In the genomic region with DNA sequence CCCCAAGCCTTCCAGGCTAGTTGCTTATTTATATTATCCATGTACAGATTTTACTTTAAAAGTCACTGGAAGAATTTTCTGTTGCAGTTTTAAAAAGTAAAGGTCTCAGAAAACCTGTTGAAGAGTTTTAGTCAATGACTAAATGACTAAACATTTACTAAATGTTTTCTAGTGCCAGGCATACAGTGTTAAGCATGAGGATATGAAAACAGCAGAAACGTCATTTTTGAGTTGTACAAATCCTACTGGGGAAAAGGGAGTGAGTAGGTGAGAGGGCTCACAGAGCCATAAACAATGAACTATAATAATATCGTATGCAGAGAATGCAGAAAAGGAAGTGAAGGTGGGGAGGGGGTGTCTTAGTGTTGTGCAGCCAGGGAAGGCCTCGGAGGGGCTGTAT, we compare ENCODE assay signal across 18 cellular contexts.
A peak's percentile ranks its signal among the peaks of the same experiment; 100 is the strongest.
DNase-seq lines count a peak whose midpoint lies in the region; ATAC-seq, FAIRE-seq and TF ChIP-seq lines count a peak whose summit lies in the region.
"Had no signal": no experiment of that assay in that cellular context is flagged by ENCODE, and none has a peak within 500 bp of the region (broad histone marks: within the 10 kb centered on the region; RNA-seq: fewer than 3 reads in every experiment).

No MANE protein-coding gene starts in this region.

- TF ChIP-seq POLR2A in Peyer's patch (IDR thresholded peaks at IDR 0.05), result no peak

- H3K36me3 ChIP-seq in kidney (ENCODE audit: control insufficient read depth in 1 of 2, insufficient read depth in 2 of 2, low read length in 2 of 2), result no peaks in the 10 kb centered on the region
- no peaks in the 10 kb centered on the region for H3K36me3 ChIP-seq in osteoblast (ENCODE audit: insufficient read depth, low read length)
- H3K36me3 ChIP-seq in Peyer's patch, result no peaks in the 10 kb centered on the region
- H3K36me3 ChIP-seq: SJCRH30 had no signal

- H3K4me1 ChIP-seq in kidney (ENCODE audit: control insufficient read depth in 1 of 2, insufficient read depth in 1 of 2, low read depth in 1 of 2, low read length in 2 of 2) (peaks cover 7 to 14% of the 10 kb centered on the region in 2 donors), osteoblast (ENCODE audit: insufficient read depth, low read length) (peaks cover 25% of the 10 kb centered on the region), Peyer's patch (no peaks in the 10 kb centered on the region)
- H3K4me1 ChIP-seq: SJCRH30 had no signal

- H3K27ac Mint-ChIP-seq in activated CD8-positive, alpha-beta memory T cell treated with anti-CD3 and anti-CD28 coated beads, Interleukin-2, amount 10 ng/mL, durations not matched to agents 7 days and 5 days, result peak overlapping the region; percentile 38

- CTCF ChIA-PET in activated CD8-positive, alpha-beta memory T cell treated with anti-CD3 and anti-CD28 coated beads, Interleukin-2, amount 10 ng/mL, durations not matched to agents 7 days and 5 days (lab: Charles Lee), result no interaction called here

- DNase-seq in activated CD8-positive, alpha-beta memory T cell treated with anti-CD3 and anti-CD28 coated beads, Interleukin-2, amount 10 ng/mL, durations not matched to agents 7 days and 5 days, result no peak
- DNase-seq in activated CD8-positive, alpha-beta memory T cell treated with anti-CD3 and anti-CD28 coated beads for 24 hours, result no peak
- DNase-seq in kidney (no peak), osteoblast (ENCODE audit: insufficient read length, low spot score, missing footprints) (no peak), Peyer's patch (no peak)
- DNase-seq in activated CD4-positive, alpha-beta T cell treated with anti-CD3 and anti-CD28 coated beads for 48 hours, result no peak
- DNase-seq: 8988T, COR-L47, DMS153, Kasumi-1, NCI-H1105 treated with DMSO at 0.1 percent for 48 hours, NCI-H187, NCI-H2171 treated with DMSO at 0.1 percent for 48 hours, NCI-H524, SJCRH30 had no signal

- H3K4me3 ChIP-seq in kidney (ENCODE audit: low read length in 2 of 2), result no peak overlapping the region
- no peak overlapping the region for H3K4me3 ChIP-seq in osteoblast (ENCODE audit: insufficient read depth, low read length)
- no peak overlapping the region for H3K4me3 ChIP-seq in Peyer's patch
- H3K4me3 ChIP-seq: SJCRH30 had no signal

- H3K4me1 Mint-ChIP-seq in activated CD8-positive, alpha-beta memory T cell treated with anti-CD3 and anti-CD28 coated beads, Interleukin-2, amount 10 ng/mL, durations not matched to agents 7 days and 5 days, result peaks cover 10% of the 10 kb centered on the region
- H3K4me1 Mint-ChIP-seq: CD14-positive monocyte had no signal

- H3K4me2 ChIP-seq in osteoblast (ENCODE audit: insufficient read depth, low read length), result peak overlapping the region; percentile 14

- H3K27me3 ChIP-seq in osteoblast (ENCODE audit: insufficient read depth, low read length) (no peaks in the 10 kb centered on the region), Peyer's patch (no peaks in the 10 kb centered on the region)
- H3K27me3 ChIP-seq: SJCRH30 had no signal

- FAIRE-seq in kidney (lab: Jason Lieb, UNC), result no peak

- intact Hi-C loops in kidney (cut with DNase I), result no loop called here

- H3K27me3 Mint-ChIP-seq in activated CD8-positive, alpha-beta memory T cell treated with anti-CD3 and anti-CD28 coated beads, Interleukin-2, amount 10 ng/mL, durations not matched to agents 7 days and 5 days, result no peaks in the 10 kb centered on the region

- no peak overlapping the region for H2AFZ ChIP-seq in osteoblast (ENCODE audit: low read length)

- TF ChIP-seq CTCF in kidney (IDR thresholded peaks at IDR 0.05; ENCODE audit: borderline replicate concordance, extremely low read depth, insufficient read depth) (no peak), osteoblast (IDR thresholded peaks at IDR 0.05; ENCODE audit: extremely low read depth, low read depth, low read length) (no peak), Peyer's patch (IDR thresholded peaks at IDR 0.05) (no peak)

- ATAC-seq in activated CD8-positive, alpha-beta memory T cell treated with anti-CD3 and anti-CD28 coated beads, Interleukin-2, amount 10 ng/mL, durations not matched to agents 7 days and 5 days, result no peak
- ATAC-seq in HG02798 (IDR thresholded peaks at IDR 0.05; ENCODE audit: poor library complexity, unreplicated experiment) (no peak), HG02678 (IDR thresholded peaks at IDR 0.05; ENCODE audit: unreplicated experiment) (no peak)

- peak overlapping the region in 1 of 2 donors; percentile 42 for H3K9ac ChIP-seq in kidney (ENCODE audit: low read length in 2 of 2)

- no peaks in the 10 kb centered on the region for H3K79me2 ChIP-seq in osteoblast (ENCODE audit: insufficient read depth, low read length)

- H3K27ac ChIP-seq in kidney (ENCODE audit: low read depth in 2 of 2, low read length in 2 of 2) (peak overlapping the region; percentile 59 to 80), osteoblast (ENCODE audit: low read depth, low read length) (peak overlapping the region; percentile 34), Peyer's patch (no peak overlapping the region)
- H3K27ac ChIP-seq: SJCRH30 had no signal

- H3K36me3 Mint-ChIP-seq in activated CD8-positive, alpha-beta memory T cell treated with anti-CD3 and anti-CD28 coated beads, Interleukin-2, amount 10 ng/mL, durations not matched to agents 7 days and 5 days, result peaks cover 58% of the 10 kb centered on the region

- peaks cover 4% of the 10 kb centered on the region for H3K9me3 Mint-ChIP-seq in activated CD8-positive, alpha-beta memory T cell treated with anti-CD3 and anti-CD28 coated beads, Interleukin-2, amount 10 ng/mL, durations not matched to agents 7 days and 5 days (ENCODE audit: low read depth)
- H3K9me3 Mint-ChIP-seq: CD14-positive monocyte had no signal

- no peak overlapping the region for H3K4me3 Mint-ChIP-seq in activated CD8-positive, alpha-beta memory T cell treated with anti-CD3 and anti-CD28 coated beads, Interleukin-2, amount 10 ng/mL, durations not matched to agents 7 days and 5 days
- H3K4me3 Mint-ChIP-seq: CD14-positive monocyte had no signal

- H3K9me3 ChIP-seq in kidney (ENCODE audit: control insufficient read depth in 1 of 2, low read length in 2 of 2) (no peaks in the 10 kb centered on the region), osteoblast (ENCODE audit: low read depth, low read length) (no peaks in the 10 kb centered on the region), Peyer's patch (no peaks in the 10 kb centered on the region)
- H3K9me3 ChIP-seq: SJCRH30 had no signal

- no peaks in the 10 kb centered on the region for H4K20me1 ChIP-seq in osteoblast (ENCODE audit: insufficient read depth, low read length)

Comparison
In these comparisons a context has a peak if more than half of its experiments do, and no peak if none do; other contexts are left out.
1. H3K27ac ChIP-seq: peak in kidney (2 of 2) and osteoblast (single experiment); none in Peyer's patch (0 of 4).